Comparison of ENCODE assay signal across 24 cellular contexts in genomic region chr17:144936-145670, GRCh38. TPM values are rescaled to one million over a fixed set of nuclear protein-coding genes. Genes with fewer than 3 reads are reported as not detected.
A peak's percentile ranks its signal among the peaks of the same experiment; 100 is the strongest.
DNase-seq lines count a peak whose midpoint lies in the region; ATAC-seq and TF ChIP-seq lines count a peak whose summit lies in the region.
"Had no signal": no experiment of that assay in that cellular context is flagged by ENCODE, and none has a peak within 500 bp of the region (broad histone marks: within the 10 kb centered on the region; RNA-seq: fewer than 3 reads in every experiment).

No MANE protein-coding gene starts in this region.

- no peak for ATAC-seq in activated naive CD4-positive, alpha-beta T cell treated with anti-CD3 and anti-CD28 coated beads, Interleukin-2, amount 50 U/mL, for 72 hours
- ATAC-seq in HG02642 (IDR thresholded peaks at IDR 0.05; ENCODE audit: poor library complexity, unreplicated experiment) = no peak
- ATAC-seq: activated CD4-positive, CD25-positive, alpha-beta regulatory T cell treated with anti-CD3 and anti-CD28 coated beads, Interleukin-2, amount 50 U/mL, for 24 hours; psoas muscle had no signal

- H4K20me1 ChIP-seq in osteoblast (ENCODE audit: insufficient read depth, low read length) = no peaks in the 10 kb centered on the region

- H3K36me3 Mint-ChIP-seq in activated naive CD4-positive, alpha-beta T cell treated with anti-CD3 and anti-CD28 coated beads, Interleukin-2, amount 50 U/mL, for 72 hours = no peaks in the 10 kb centered on the region
- H3K36me3 Mint-ChIP-seq in activated naive CD4-positive, alpha-beta T cell treated with anti-CD3 and anti-CD28 coated beads for 36 hours (ENCODE audit: low read depth) = no peaks in the 10 kb centered on the region
- H3K36me3 Mint-ChIP-seq: CD4-positive, CD25-positive, alpha-beta regulatory T cell had no signal

- H3K4me3 ChIP-seq in dorsolateral prefrontal cortex (no peak overlapping the region), osteoblast (ENCODE audit: insufficient read depth, low read length) (no peak overlapping the region), uterus (no peak overlapping the region)
- H3K4me3 ChIP-seq: cardiac muscle cell, esophagus muscularis mucosa, psoas muscle, thyroid gland had no signal

- no peaks in the 10 kb centered on the region for H3K4me1 ChIP-seq in osteoblast (ENCODE audit: insufficient read depth, low read length)
- H3K4me1 ChIP-seq in uterus = no peaks in the 10 kb centered on the region
- H3K4me1 ChIP-seq: psoas muscle had no signal

- no peak for TF ChIP-seq CTCF in dorsolateral prefrontal cortex (IDR thresholded peaks at IDR 0.05 in 54 of 56, conservative IDR thresholded peaks at IDR 0.05 in 2 of 56; ENCODE audit: low read depth in 1 of 56, partially characterized antibody in 56 of 56)
- TF ChIP-seq CTCF in osteoblast (IDR thresholded peaks at IDR 0.05; ENCODE audit: extremely low read depth, low read depth, low read length) = no peak
- no peak for TF ChIP-seq CTCF in uterus (IDR thresholded peaks at IDR 0.05)

- H3K27me3 Mint-ChIP-seq in activated naive CD4-positive, alpha-beta T cell treated with anti-CD3 and anti-CD28 coated beads for 36 hours (ENCODE audit: low read depth) = no peaks in the 10 kb centered on the region
- H3K27me3 Mint-ChIP-seq: CD4-positive, CD25-positive, alpha-beta regulatory T cell had no signal

- TF ChIP-seq POLR2A in uterus (IDR thresholded peaks at IDR 0.05) = no peak

- no peak overlapping the region for H3K4me2 ChIP-seq in osteoblast (ENCODE audit: insufficient read depth, low read length)

- H3K27ac ChIP-seq in dorsolateral prefrontal cortex (no peak overlapping the region), osteoblast (ENCODE audit: low read depth, low read length) (no peak overlapping the region), uterus (peak overlapping the region in 1 of 2 donors; percentile 6)
- H3K27ac ChIP-seq: cardiac muscle cell, psoas muscle, thyroid gland had no signal

- H3K9me3 ChIP-seq in osteoblast (ENCODE audit: low read depth, low read length) (no peaks in the 10 kb centered on the region), uterus (no peaks in the 10 kb centered on the region)
- H3K9me3 ChIP-seq: esophagus muscularis mucosa, psoas muscle, thyroid gland had no signal

- no peaks in the 10 kb centered on the region for H3K4me1 Mint-ChIP-seq in activated naive CD4-positive, alpha-beta T cell treated with anti-CD3 and anti-CD28 coated beads for 36 hours (ENCODE audit: low read depth)

- H3K27ac Mint-ChIP-seq in activated naive CD4-positive, alpha-beta T cell treated with anti-CD3 and anti-CD28 coated beads, Interleukin-2, amount 50 U/mL, for 72 hours = no peak overlapping the region
- H3K27ac Mint-ChIP-seq in activated naive CD4-positive, alpha-beta T cell treated with anti-CD3 and anti-CD28 coated beads for 36 hours = no peak overlapping the region
- H3K27ac Mint-ChIP-seq: CD4-positive, CD25-positive, alpha-beta regulatory T cell had no signal

- H3K27me3 ChIP-seq in dorsolateral prefrontal cortex (no peaks in the 10 kb centered on the region), osteoblast (ENCODE audit: insufficient read depth, low read length) (peaks cover 8% of the 10 kb centered on the region), uterus (no peaks in the 10 kb centered on the region)
- H3K27me3 ChIP-seq: thyroid gland had no signal

- no peaks in the 10 kb centered on the region for H3K79me2 ChIP-seq in osteoblast (ENCODE audit: insufficient read depth, low read length)

- peak; percentile 2 to 41 for DNase-seq in activated naive CD4-positive, alpha-beta T cell treated with anti-CD3 and anti-CD28 coated beads, Interleukin-2, amount 50 U/mL, for 72 hours (ENCODE audit: low spot score in 2 of 2)
- no peak for DNase-seq in activated naive CD4-positive, alpha-beta T cell treated with anti-CD3 and anti-CD28 coated beads for 36 hours
- DNase-seq in dorsolateral prefrontal cortex (peak in 8 of 10 donors; percentile 1 to 26 (median 14)), osteoblast (ENCODE audit: insufficient read length, low spot score, missing footprints) (peak; percentile 71), uterus (peak; percentile 7 to 9), DMS114 treated with DMSO at 0.1 percent for 48 hours (lab: John Stamatoyannopoulos, UW; ENCODE audit: unreplicated experiment) (no peak), UCSD-AML1 (lab: John Stamatoyannopoulos, UW; ENCODE audit: unreplicated experiment) (no peak)
- DNase-seq: activated T-cell treated with anti-CD3 and anti-CD28 coated beads for 4 hours; CD4-positive, CD25-positive, alpha-beta regulatory T cell; DMS53; Kasumi-1; NCI-H1105; NCI-H524 treated with DMSO at 0.1 percent for 48 hours; SIG-M5; thyroid gland had no signal

- intact Hi-C loops in activated naive CD4-positive, alpha-beta T cell treated with anti-CD3 and anti-CD28 coated beads for 36 hours (cut with micrococcal nuclease) = loop anchor here (2.0 kb wide), 1 partner anchor 240 kb away; no protein-coding TSS in a partner anchor
- intact Hi-C loops in dorsolateral prefrontal cortex (cut with DNase I) = loop anchor here in 1 of 2 donors (5.0 kb wide), 1 partner anchor 242 kb away; no protein-coding TSS in a partner anchor
- intact Hi-C loops in uterus (cut with DNase I; ENCODE audit: low total_unique reads) = no loop called here

- H3K4me3 Mint-ChIP-seq in activated naive CD4-positive, alpha-beta T cell treated with anti-CD3 and anti-CD28 coated beads for 36 hours = no peak overlapping the region
- H3K4me3 Mint-ChIP-seq: CD4-positive, CD25-positive, alpha-beta regulatory T cell had no signal

- H3K9me3 Mint-ChIP-seq in activated naive CD4-positive, alpha-beta T cell treated with anti-CD3 and anti-CD28 coated beads, Interleukin-2, amount 50 U/mL, for 72 hours = no peaks in the 10 kb centered on the region
- no peaks in the 10 kb centered on the region for H3K9me3 Mint-ChIP-seq in activated naive CD4-positive, alpha-beta T cell treated with anti-CD3 and anti-CD28 coated beads for 36 hours
- H3K9me3 Mint-ChIP-seq: CD4-positive, CD25-positive, alpha-beta regulatory T cell had no signal

- H3K36me3 ChIP-seq in osteoblast (ENCODE audit: insufficient read depth, low read length) = no peaks in the 10 kb centered on the region
- H3K36me3 ChIP-seq in uterus = no peaks in the 10 kb centered on the region
- H3K36me3 ChIP-seq: cardiac muscle cell, thyroid gland had no signal

- no peak overlapping the region for H2AFZ ChIP-seq in osteoblast (ENCODE audit: low read length)

- CTCF ChIA-PET in activated naive CD4-positive, alpha-beta T cell treated with anti-CD3 and anti-CD28 coated beads for 36 hours (lab: Charles Lee) = interaction anchor here (0.9 kb wide), 1 partner anchor 555 kb away, joined by 3 read pairs; no protein-coding TSS in a partner anchor

RNA-seq across cellular contexts. Expression of gene SCGB1C2, which starts 7.7 kb away (rescaled TPM):
- total RNA-seq in activated naive CD4-positive, alpha-beta T cell treated with anti-CD3 and anti-CD28 coated beads, Interleukin-2, amount 50 U/mL, for 72 hours = not detected
- not detected for total RNA-seq in activated naive CD4-positive, alpha-beta T cell treated with anti-CD3 and anti-CD28 coated beads for 36 hours
- total RNA-seq in dorsolateral prefrontal cortex (not detected), osteoblast (not detected in 2 replicates), uterus (not detected)
- total RNA-seq: cardiac muscle cell; CD4-positive, CD25-positive, alpha-beta regulatory T cell; esophagus muscularis mucosa; glomerular endothelial cell; HT1080; liver; psoas muscle; T-helper 1 cell treated with Interleukin-12 subunit alpha and Interleukin-12 subunit beta and Interleukin-4 antibody, amounts not matched to agents 30 ng/mL and 1 ng/mL, for 36 hours; thyroid gland had no signal

RNA-seq across cellular contexts. Expression of gene DOC2B, which starts 36.3 kb away (rescaled TPM):
- under 1 TPM in 1 of 2 donors, not detected in 1; 0.64 TPM for total RNA-seq in activated naive CD4-positive, alpha-beta T cell treated with anti-CD3 and anti-CD28 coated beads, Interleukin-2, amount 50 U/mL, for 72 hours
- under 1 TPM in 1 of 2 experiments, not detected in 1; 0.14 TPM for total RNA-seq in activated naive CD4-positive, alpha-beta T cell treated with anti-CD3 and anti-CD28 coated beads for 36 hours
- total RNA-seq in dorsolateral prefrontal cortex (10 to 100 TPM in 119 of 120 experiments, 1 to 10 TPM in 1; 5.6 to 56.3 (median 27.1) TPM), osteoblast (not detected in 2 replicates), uterus (10 to 100 TPM in 1 of 4 donors, 1 to 10 TPM in 3; 3.8 to 45.3 (median 7.1) TPM)
- total RNA-seq: CD4-positive, CD25-positive, alpha-beta regulatory T cell; HT1080 had no signal

Comparison
In these comparisons a context has a peak if more than half of its experiments do, and no peak if none do; other contexts are left out.
1. DNase-seq: peak in activated naive CD4-positive, alpha-beta T cell treated with anti-CD3 and anti-CD28 coated beads, Interleukin-2, amount 50 U/mL, for 72 hours (2 of 2), dorsolateral prefrontal cortex (8 of 10), osteoblast (single experiment) and uterus (2 of 2); none in activated naive CD4-positive, alpha-beta T cell treated with anti-CD3 and anti-CD28 coated beads for 36 hours (single experiment), DMS114 treated with DMSO at 0.1 percent for 48 hours (single experiment) and UCSD-AML1 (single experiment).